1 cellular context compared by ENCODE assay signal in the genomic region with DNA sequence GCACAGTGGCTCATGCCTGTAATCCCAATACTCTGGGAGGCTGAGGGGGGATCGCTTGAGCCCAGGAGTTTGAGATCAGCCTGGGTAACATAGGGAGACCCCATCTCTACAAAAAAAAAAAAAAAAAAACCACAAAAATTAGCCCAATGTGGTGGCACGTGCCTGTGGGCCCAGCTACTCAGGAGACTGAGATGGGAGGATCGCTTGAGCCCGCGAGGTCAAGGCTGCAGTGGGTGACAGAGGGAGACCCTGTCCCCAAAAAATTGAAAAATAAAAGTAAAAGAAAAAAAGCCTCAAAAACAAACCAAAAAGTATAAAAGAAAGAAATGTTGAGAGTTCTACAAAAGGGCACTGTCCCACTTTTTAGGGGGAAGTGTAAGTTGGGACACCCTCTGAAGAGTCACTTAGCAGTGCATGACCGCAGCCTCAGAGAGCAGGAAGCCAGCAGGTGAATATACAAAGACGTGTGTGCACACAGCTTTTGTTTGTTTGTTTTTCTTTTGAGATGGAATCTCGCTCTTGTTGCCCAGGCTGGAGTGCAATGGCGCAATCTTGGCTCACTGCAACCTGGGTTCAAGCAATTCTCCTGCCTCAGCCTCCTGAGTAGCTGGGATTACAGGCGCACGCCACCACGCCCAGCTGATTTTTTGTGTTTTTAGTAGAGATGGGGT.
TF ChIP-seq lines count a peak whose summit lies in the region.
"Not testable (repeated sequence)": the region's sequence is repeated elsewhere in the genome, so short reads cannot be mapped to it uniquely, and the experiment has no call there.

No MANE protein-coding gene starts in this region.

TF ChIP-seq in HepG2, 621 proteins besides CTCF, POLR2A, EP300 and RAD21 (continued from another document and continues in another):
- TF ChIP-seq, protein P1, sequence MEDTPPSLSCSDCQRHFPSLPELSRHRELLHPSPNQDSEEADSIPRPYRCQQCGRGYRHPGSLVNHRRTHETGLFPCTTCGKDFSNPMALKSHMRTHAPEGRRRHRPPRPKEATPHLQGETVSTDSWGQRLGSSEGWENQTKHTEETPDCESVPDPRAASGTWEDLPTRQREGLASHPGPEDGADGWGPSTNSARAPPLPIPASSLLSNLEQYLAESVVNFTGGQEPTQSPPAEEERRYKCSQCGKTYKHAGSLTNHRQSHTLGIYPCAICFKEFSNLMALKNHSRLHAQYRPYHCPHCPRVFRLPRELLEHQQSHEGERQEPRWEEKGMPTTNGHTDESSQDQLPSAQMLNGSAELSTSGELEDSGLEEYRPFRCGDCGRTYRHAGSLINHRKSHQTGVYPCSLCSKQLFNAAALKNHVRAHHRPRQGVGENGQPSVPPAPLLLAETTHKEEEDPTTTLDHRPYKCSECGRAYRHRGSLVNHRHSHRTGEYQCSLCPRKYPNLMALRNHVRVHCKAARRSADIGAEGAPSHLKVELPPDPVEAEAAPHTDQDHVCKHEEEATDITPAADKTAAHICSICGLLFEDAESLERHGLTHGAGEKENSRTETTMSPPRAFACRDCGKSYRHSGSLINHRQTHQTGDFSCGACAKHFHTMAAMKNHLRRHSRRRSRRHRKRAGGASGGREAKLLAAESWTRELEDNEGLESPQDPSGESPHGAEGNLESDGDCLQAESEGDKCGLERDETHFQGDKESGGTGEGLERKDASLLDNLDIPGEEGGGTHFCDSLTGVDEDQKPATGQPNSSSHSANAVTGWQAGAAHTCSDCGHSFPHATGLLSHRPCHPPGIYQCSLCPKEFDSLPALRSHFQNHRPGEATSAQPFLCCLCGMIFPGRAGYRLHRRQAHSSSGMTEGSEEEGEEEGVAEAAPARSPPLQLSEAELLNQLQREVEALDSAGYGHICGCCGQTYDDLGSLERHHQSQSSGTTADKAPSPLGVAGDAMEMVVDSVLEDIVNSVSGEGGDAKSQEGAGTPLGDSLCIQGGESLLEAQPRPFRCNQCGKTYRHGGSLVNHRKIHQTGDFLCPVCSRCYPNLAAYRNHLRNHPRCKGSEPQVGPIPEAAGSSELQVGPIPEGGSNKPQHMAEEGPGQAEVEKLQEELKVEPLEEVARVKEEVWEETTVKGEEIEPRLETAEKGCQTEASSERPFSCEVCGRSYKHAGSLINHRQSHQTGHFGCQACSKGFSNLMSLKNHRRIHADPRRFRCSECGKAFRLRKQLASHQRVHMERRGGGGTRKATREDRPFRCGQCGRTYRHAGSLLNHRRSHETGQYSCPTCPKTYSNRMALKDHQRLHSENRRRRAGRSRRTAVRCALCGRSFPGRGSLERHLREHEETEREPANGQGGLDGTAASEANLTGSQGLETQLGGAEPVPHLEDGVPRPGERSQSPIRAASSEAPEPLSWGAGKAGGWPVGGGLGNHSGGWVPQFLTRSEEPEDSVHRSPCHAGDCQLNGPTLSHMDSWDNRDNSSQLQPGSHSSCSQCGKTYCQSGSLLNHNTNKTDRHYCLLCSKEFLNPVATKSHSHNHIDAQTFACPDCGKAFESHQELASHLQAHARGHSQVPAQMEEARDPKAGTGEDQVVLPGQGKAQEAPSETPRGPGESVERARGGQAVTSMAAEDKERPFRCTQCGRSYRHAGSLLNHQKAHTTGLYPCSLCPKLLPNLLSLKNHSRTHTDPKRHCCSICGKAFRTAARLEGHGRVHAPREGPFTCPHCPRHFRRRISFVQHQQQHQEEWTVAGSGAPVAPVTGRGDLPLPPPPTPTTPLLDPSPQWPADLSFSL (CRISPR knock-in tag; IDR thresholded peaks at IDR 0.05) = 0 out of 2 replicates have a peak, but pooled peaks have one; percentile 43
- peak; percentile 90 for TF ChIP-seq CEBPG (CRISPR knock-in tag; IDR thresholded peaks at IDR 0.05)
- peak; percentile 53; the same call in 1 of the 2 replicates for TF ChIP-seq ETV5 (CRISPR knock-in tag; IDR thresholded peaks at IDR 0.05; ENCODE audit: borderline replicate concordance)
- TF ChIP-seq, protein P2, sequence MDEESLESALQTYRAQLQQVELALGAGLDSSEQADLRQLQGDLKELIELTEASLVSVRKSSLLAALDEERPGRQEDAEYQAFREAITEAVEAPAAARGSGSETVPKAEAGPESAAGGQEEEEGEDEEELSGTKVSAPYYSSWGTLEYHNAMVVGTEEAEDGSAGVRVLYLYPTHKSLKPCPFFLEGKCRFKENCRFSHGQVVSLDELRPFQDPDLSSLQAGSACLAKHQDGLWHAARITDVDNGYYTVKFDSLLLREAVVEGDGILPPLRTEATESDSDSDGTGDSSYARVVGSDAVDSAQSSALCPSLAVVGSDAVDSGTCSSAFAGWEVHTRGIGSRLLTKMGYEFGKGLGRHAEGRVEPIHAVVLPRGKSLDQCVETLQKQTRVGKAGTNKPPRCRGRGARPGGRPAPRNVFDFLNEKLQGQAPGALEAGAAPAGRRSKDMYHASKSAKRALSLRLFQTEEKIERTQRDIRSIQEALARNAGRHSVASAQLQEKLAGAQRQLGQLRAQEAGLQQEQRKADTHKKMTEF (CRISPR knock-in tag; IDR thresholded peaks at IDR 0.05) = peak; percentile 76; the same call in 1 of the 2 replicates
- TF ChIP-seq MED1 (CRISPR knock-in tag; IDR thresholded peaks at IDR 0.05) = peak; percentile 66
- TF ChIP-seq NR2F6 (IDR thresholded peaks at IDR 0.05) = 0 out of 2 replicates have a peak, but pooled peaks have one; percentile 16
- TF ChIP-seq NR2F6 (CRISPR knock-in tag; IDR thresholded peaks at IDR 0.05) = peak; percentile 37; the same call in 1 of the 2 replicates
- TF ChIP-seq ZNF788 (CRISPR knock-in tag; IDR thresholded peaks at IDR 0.05; ENCODE audit: borderline replicate concordance) = peak; percentile 37; the same call in 1 of the 2 replicates
- TF ChIP-seq, protein P3, sequence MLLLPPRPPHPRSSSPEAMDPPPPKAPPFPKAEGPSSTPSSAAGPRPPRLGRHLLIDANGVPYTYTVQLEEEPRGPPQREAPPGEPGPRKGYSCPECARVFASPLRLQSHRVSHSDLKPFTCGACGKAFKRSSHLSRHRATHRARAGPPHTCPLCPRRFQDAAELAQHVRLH (CRISPR knock-in tag; IDR thresholded peaks at IDR 0.05; ENCODE audit: borderline replicate concordance, low read depth) = 0 out of 2 replicates have a peak, but pooled peaks have one; percentile 21
- peak; percentile 75; the same call in 1 of the 2 replicates for TF ChIP-seq KDM1A (CRISPR knock-in tag; IDR thresholded peaks at IDR 0.05)
- 0 out of 2 replicates have a peak, but pooled peaks have one; percentile 13 for TF ChIP-seq ZNF331 (CRISPR knock-in tag; IDR thresholded peaks at IDR 0.05)
- peak; percentile 60; the same call in 1 of the 2 replicates for TF ChIP-seq SOX5 (CRISPR knock-in tag; IDR thresholded peaks at IDR 0.05; ENCODE audit: borderline replicate concordance)
- not testable (repeated sequence) for TF ChIP-seq NONO (IDR thresholded peaks at IDR 0.05)
- TF ChIP-seq NONO (CRISPR knock-in tag; conservative IDR thresholded peaks at IDR 0.05) = 0 out of 2 replicates have a peak, but pooled peaks have one; percentile 36
- TF ChIP-seq HDAC1 (CRISPR knock-in tag; IDR thresholded peaks at IDR 0.05) = peak; percentile 27; the same call in 1 of the 2 replicates
- TF ChIP-seq CEBPB (IDR thresholded peaks at IDR 0.05; ENCODE audit: borderline replicate concordance, low read depth, low read length) = peak; percentile 67; the same call in 1 of the 2 replicates
- TF ChIP-seq MIER3 (CRISPR knock-in tag; IDR thresholded peaks at IDR 0.05; ENCODE audit: borderline replicate concordance) = peak; percentile 49; the same call in 1 of the 2 replicates
- peak; percentile 57 for TF ChIP-seq SAP130 (CRISPR knock-in tag; IDR thresholded peaks at IDR 0.05; ENCODE audit: low read depth)
- TF ChIP-seq NCOA2 (CRISPR knock-in tag; IDR thresholded peaks at IDR 0.05) = peak; percentile 61
- TF ChIP-seq PHF5A (CRISPR knock-in tag; IDR thresholded peaks at IDR 0.05; ENCODE audit: low read depth, unreplicated experiment) = peak; percentile 42
- TF ChIP-seq, protein P4, sequence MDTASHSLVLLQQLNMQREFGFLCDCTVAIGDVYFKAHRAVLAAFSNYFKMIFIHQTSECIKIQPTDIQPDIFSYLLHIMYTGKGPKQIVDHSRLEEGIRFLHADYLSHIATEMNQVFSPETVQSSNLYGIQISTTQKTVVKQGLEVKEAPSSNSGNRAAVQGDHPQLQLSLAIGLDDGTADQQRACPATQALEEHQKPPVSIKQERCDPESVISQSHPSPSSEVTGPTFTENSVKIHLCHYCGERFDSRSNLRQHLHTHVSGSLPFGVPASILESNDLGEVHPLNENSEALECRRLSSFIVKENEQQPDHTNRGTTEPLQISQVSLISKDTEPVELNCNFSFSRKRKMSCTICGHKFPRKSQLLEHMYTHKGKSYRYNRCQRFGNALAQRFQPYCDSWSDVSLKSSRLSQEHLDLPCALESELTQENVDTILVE (CRISPR knock-in tag; IDR thresholded peaks at IDR 0.05) = 0 out of 2 replicates have a peak, but pooled peaks have one; percentile 54
- peak; percentile 49 for TF ChIP-seq TEAD3 (CRISPR knock-in tag; optimal IDR thresholded peaks at IDR 0.05; ENCODE audit: borderline replicate concordance)
- TF ChIP-seq, protein P5, sequence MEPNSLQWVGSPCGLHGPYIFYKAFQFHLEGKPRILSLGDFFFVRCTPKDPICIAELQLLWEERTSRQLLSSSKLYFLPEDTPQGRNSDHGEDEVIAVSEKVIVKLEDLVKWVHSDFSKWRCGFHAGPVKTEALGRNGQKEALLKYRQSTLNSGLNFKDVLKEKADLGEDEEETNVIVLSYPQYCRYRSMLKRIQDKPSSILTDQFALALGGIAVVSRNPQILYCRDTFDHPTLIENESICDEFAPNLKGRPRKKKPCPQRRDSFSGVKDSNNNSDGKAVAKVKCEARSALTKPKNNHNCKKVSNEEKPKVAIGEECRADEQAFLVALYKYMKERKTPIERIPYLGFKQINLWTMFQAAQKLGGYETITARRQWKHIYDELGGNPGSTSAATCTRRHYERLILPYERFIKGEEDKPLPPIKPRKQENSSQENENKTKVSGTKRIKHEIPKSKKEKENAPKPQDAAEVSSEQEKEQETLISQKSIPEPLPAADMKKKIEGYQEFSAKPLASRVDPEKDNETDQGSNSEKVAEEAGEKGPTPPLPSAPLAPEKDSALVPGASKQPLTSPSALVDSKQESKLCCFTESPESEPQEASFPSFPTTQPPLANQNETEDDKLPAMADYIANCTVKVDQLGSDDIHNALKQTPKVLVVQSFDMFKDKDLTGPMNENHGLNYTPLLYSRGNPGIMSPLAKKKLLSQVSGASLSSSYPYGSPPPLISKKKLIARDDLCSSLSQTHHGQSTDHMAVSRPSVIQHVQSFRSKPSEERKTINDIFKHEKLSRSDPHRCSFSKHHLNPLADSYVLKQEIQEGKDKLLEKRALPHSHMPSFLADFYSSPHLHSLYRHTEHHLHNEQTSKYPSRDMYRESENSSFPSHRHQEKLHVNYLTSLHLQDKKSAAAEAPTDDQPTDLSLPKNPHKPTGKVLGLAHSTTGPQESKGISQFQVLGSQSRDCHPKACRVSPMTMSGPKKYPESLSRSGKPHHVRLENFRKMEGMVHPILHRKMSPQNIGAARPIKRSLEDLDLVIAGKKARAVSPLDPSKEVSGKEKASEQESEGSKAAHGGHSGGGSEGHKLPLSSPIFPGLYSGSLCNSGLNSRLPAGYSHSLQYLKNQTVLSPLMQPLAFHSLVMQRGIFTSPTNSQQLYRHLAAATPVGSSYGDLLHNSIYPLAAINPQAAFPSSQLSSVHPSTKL (CRISPR knock-in tag; IDR thresholded peaks at IDR 0.05) = peak; percentile 75
- TF ChIP-seq HNF4A (CRISPR knock-in tag; IDR thresholded peaks at IDR 0.05) = peak; percentile 33; the same call in 1 of the 2 replicates
- TF ChIP-seq, protein P6, sequence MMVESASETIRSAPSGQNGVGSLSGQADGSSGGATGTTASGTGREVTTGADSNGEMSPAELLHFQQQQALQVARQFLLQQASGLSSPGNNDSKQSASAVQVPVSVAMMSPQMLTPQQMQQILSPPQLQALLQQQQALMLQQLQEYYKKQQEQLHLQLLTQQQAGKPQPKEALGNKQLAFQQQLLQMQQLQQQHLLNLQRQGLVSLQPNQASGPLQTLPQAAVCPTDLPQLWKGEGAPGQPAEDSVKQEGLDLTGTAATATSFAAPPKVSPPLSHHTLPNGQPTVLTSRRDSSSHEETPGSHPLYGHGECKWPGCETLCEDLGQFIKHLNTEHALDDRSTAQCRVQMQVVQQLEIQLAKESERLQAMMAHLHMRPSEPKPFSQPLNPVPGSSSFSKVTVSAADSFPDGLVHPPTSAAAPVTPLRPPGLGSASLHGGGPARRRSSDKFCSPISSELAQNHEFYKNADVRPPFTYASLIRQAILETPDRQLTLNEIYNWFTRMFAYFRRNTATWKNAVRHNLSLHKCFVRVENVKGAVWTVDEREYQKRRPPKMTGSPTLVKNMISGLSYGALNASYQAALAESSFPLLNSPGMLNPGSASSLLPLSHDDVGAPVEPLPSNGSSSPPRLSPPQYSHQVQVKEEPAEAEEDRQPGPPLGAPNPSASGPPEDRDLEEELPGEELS (CRISPR knock-in tag; IDR thresholded peaks at IDR 0.05) = peak; percentile 92
- 0 out of 2 replicates have a peak, but pooled peaks have one; percentile 32 for TF ChIP-seq ZNF335 (CRISPR knock-in tag; IDR thresholded peaks at IDR 0.05)
- TF ChIP-seq ZMYM4 (CRISPR knock-in tag; IDR thresholded peaks at IDR 0.05) = 0 out of 2 replicates have a peak, but pooled peaks have one; percentile 26
- 0 out of 2 replicates have a peak, but pooled peaks have one; percentile 26 for TF ChIP-seq ZSCAN9 (CRISPR knock-in tag; IDR thresholded peaks at IDR 0.05; ENCODE audit: borderline replicate concordance)
- peak; percentile 66 for TF ChIP-seq SALL1 (CRISPR knock-in tag; IDR thresholded peaks at IDR 0.05)
- TF ChIP-seq FOXP1 (IDR thresholded peaks at IDR 0.05) = peak; percentile 81
- peak; percentile 94 for TF ChIP-seq FOXP1 (CRISPR knock-in tag; IDR thresholded peaks at IDR 0.05)
- peak; percentile 98; the same call in 1 of the 2 replicates for TF ChIP-seq ZSCAN30 (CRISPR knock-in tag; IDR thresholded peaks at IDR 0.05)
- TF ChIP-seq ADNP (CRISPR knock-in tag; IDR thresholded peaks at IDR 0.05) = peak; percentile 72; the same call in 1 of the 2 replicates
- TF ChIP-seq GATAD2A (CRISPR knock-in tag; IDR thresholded peaks at IDR 0.05) = peak; percentile 72
- TF ChIP-seq, protein P7, sequence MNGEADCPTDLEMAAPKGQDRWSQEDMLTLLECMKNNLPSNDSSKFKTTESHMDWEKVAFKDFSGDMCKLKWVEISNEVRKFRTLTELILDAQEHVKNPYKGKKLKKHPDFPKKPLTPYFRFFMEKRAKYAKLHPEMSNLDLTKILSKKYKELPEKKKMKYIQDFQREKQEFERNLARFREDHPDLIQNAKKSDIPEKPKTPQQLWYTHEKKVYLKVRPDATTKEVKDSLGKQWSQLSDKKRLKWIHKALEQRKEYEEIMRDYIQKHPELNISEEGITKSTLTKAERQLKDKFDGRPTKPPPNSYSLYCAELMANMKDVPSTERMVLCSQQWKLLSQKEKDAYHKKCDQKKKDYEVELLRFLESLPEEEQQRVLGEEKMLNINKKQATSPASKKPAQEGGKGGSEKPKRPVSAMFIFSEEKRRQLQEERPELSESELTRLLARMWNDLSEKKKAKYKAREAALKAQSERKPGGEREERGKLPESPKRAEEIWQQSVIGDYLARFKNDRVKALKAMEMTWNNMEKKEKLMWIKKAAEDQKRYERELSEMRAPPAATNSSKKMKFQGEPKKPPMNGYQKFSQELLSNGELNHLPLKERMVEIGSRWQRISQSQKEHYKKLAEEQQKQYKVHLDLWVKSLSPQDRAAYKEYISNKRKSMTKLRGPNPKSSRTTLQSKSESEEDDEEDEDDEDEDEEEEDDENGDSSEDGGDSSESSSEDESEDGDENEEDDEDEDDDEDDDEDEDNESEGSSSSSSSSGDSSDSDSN (CRISPR knock-in tag; IDR thresholded peaks at IDR 0.05) = 0 out of 2 replicates have a peak, but pooled peaks have one; percentile 17
